In the genomic region with DNA sequence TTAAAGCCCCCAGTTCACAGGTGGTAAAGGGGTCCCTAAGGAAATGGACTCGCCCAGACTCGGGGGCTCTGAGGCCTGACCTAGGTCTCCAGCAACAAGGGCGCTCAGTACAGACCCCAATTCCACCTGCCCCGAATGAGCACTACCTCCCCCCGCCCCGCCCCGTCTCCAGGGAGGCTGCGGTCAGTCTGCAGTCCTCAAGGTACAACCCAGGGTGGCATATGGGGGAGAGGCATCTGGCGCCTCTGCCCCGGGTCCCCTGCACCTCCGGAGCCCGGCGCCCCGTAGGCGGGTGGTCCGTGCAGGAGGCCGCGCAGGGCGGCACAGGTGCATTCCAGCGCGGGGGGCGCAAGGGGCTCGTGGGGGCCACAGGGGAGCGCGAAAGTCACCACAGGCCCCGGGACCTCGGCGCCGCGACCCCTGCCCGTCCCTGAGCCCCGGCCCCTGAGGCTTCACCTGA, we compare ENCODE assay signal across 8 cellular contexts. TPM values are rescaled to one million over a fixed set of nuclear protein-coding genes. Genes with fewer than 3 reads are reported as not detected.
DNase-seq lines count a peak whose midpoint lies in the region; ATAC-seq and TF ChIP-seq lines count a peak whose summit lies in the region.

No MANE protein-coding gene starts in this region.

- no peak overlapping the region for H3K27ac Mint-ChIP-seq in activated CD8-positive, alpha-beta T cell treated with anti-CD3 and anti-CD28 coated beads for 36 hours

- no peak for TF ChIP-seq CTCF in activated CD8-positive, alpha-beta T cell treated with anti-CD3 and anti-CD28 coated beads for 36 hours (IDR thresholded peaks at IDR 0.05)

- intact Hi-C loops in activated CD8-positive, alpha-beta T cell treated with anti-CD3 and anti-CD28 coated beads for 36 hours (cut with micrococcal nuclease): no loop called here

- no peaks in the 10 kb centered on the region for H3K27me3 Mint-ChIP-seq in activated CD8-positive, alpha-beta T cell treated with anti-CD3 and anti-CD28 coated beads for 36 hours

- CTCF ChIA-PET in activated CD8-positive, alpha-beta T cell treated with anti-CD3 and anti-CD28 coated beads for 36 hours (lab: Charles Lee): no interaction called here

- peaks cover 3% of the 10 kb centered on the region for H3K36me3 ChIP-seq in iPS-18a (ENCODE audit: control insufficient read depth, low read depth, low read length)
- H3K36me3 ChIP-seq in subcutaneous abdominal adipose tissue (ENCODE audit: control insufficient read depth in 5 of 5, insufficient read depth in 5 of 5, low read length in 5 of 5): peaks cover 0 to 23% (median 12%) of the 10 kb centered on the region in 5 donors

- peak; percentile 43 for ATAC-seq in GM18511 (IDR thresholded peaks at IDR 0.05; ENCODE audit: unreplicated experiment)
- peak; percentile 14 for ATAC-seq in HG02763 (IDR thresholded peaks at IDR 0.05; ENCODE audit: unreplicated experiment)
- peak; percentile 26 for ATAC-seq in activated CD8-positive, alpha-beta T cell treated with anti-CD3 and anti-CD28 coated beads for 36 hours

- H3K9me3 ChIP-seq in iPS-18a (ENCODE audit: control insufficient read depth, low read depth, low read length) (no peaks in the 10 kb centered on the region), subcutaneous abdominal adipose tissue (ENCODE audit: control insufficient read depth in 5 of 5, low read length in 5 of 5) (no peaks in the 10 kb centered on the region)

- H3K27ac ChIP-seq in iPS-18a (ENCODE audit: low read length) (no peak overlapping the region), subcutaneous abdominal adipose tissue (ENCODE audit: low read depth, low read length) (peak overlapping the region; percentile 90)

- peaks cover 42% of the 10 kb centered on the region for H3K4me1 Mint-ChIP-seq in activated CD8-positive, alpha-beta T cell treated with anti-CD3 and anti-CD28 coated beads for 36 hours (ENCODE audit: low read depth)

- POLR2A ChIA-PET in activated CD8-positive, alpha-beta T cell treated with anti-CD3 and anti-CD28 coated beads for 36 hours (lab: Charles Lee): no interaction called here

- H3K27me3 ChIP-seq in iPS-18a (ENCODE audit: control insufficient read depth, insufficient read depth, low read length): no peaks in the 10 kb centered on the region
- H3K27me3 ChIP-seq in subcutaneous abdominal adipose tissue (ENCODE audit: control insufficient read depth in 5 of 5, insufficient read depth in 4 of 5, low read length in 5 of 5): no peaks in the 10 kb centered on the region

- peak overlapping the region; percentile 66 for H3K4me3 Mint-ChIP-seq in activated CD8-positive, alpha-beta T cell treated with anti-CD3 and anti-CD28 coated beads for 36 hours

- in situ Hi-C loops in G401 (cut with HindIII; ENCODE audit: low sequenced_read_pairs): no loop called here

- peak overlapping the region; percentile 70 for H3K9ac ChIP-seq in iPS-18a (ENCODE audit: low read length)
- H3K9ac ChIP-seq in subcutaneous abdominal adipose tissue (ENCODE audit: low read length in 5 of 5): peak overlapping the region; percentile 56 to 88 (median 87)

- no peaks in the 10 kb centered on the region for H3K36me3 Mint-ChIP-seq in activated CD8-positive, alpha-beta T cell treated with anti-CD3 and anti-CD28 coated beads for 36 hours (ENCODE audit: low read depth)

- H3K4me3 ChIP-seq in iPS-18a (ENCODE audit: low read length) (peak overlapping the region; percentile 78), subcutaneous abdominal adipose tissue (ENCODE audit: low read depth in 1 of 5, low read length in 5 of 5) (peak overlapping the region; percentile 67 to 78 (median 72))

- no peak for DNase-seq in activated CD8-positive, alpha-beta T cell treated with anti-CD3 and anti-CD28 coated beads for 36 hours
- no peak for DNase-seq in G401 (ENCODE audit: low spot score)
- DNase-seq in GM19240 (ENCODE audit: insufficient read length, low spot score): no peak
- DNase-seq in stimulated activated CD8-positive, alpha-beta memory T cell treated with anti-CD3 and anti-CD28 coated beads, Interleukin-4, amount 100 ng/mL, for 48 hours: no peak

- no peaks in the 10 kb centered on the region for H3K9me3 Mint-ChIP-seq in activated CD8-positive, alpha-beta T cell treated with anti-CD3 and anti-CD28 coated beads for 36 hours

- no peaks in the 10 kb centered on the region for H3K4me1 ChIP-seq in iPS-18a (ENCODE audit: control insufficient read depth, low read depth, low read length)
- peaks cover 8 to 60% (median 56%) of the 10 kb centered on the region in 5 donors for H3K4me1 ChIP-seq in subcutaneous abdominal adipose tissue (ENCODE audit: control insufficient read depth in 5 of 5, insufficient read depth in 5 of 5, low read length in 5 of 5)

RNA-seq across cellular contexts. Expression of a gene that starts 0.4 kb away (rescaled TPM):
- 10 to 100 TPM; 44.9 to 45.6 TPM for total RNA-seq in activated CD8-positive, alpha-beta T cell treated with anti-CD3 and anti-CD28 coated beads for 36 hours
- total RNA-seq in G401 (2014; rRNA removed; shearing (Covaris generic)): 192 and 219 TPM in 2 replicates

RNA-seq across cellular contexts. Expression of a gene that starts 13.0 kb away (rescaled TPM):
- total RNA-seq in activated CD8-positive, alpha-beta T cell treated with anti-CD3 and anti-CD28 coated beads for 36 hours: under 1 TPM; 0.07 to 0.31 TPM
- not detected in 2 replicates for total RNA-seq in G401 (2014; rRNA removed; shearing (Covaris generic))
